Comparison of ENCODE assay signal across 15 cellular contexts in the genomic region with DNA sequence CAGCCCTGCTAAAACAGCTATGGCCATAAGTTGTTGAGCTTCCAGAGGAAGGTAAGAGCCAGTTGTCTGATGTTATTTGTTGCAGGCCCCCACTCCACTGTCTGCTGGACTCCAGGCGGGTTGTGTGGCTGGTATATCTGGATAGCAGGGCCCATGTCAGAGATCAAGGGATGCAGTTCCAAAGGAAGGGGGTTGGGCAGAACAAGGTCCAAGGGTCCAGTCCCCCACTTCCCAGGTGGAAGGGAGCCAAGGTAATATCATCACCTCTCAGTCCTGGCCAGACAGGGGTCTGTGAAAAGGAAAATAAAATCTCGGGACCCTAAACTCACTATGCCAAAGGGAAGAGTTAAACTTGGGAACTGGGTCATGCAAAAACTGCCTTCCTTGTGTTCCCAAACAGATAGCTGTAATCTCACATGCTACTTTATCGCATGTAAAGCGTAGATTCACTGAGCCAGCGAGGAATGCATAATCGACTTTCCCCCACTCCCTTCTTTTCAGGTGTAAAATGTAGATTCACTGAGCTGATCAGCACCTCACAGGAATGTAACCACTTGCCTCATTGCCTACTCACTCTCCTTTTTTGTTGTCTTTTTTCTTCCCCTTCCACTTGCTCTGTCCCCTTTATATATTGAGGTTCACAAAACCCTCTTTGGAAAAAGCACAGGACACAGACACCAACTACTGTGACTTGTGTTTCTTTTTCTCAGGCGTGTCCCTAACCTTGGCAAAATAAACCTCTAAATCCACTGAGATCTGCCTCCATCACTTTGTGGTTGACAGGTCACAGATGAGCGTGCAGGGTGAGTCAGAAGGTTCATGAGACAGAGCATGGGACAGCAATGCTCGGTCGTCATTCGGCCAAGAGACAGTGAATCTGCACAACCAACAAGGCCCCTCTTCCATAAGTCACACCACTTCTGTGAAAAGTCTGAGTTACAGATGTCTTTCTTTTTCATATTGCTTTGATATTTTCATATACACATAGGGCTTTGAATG.
DNase-seq lines count a peak whose midpoint lies in the region; ATAC-seq and TF ChIP-seq lines count a peak whose summit lies in the region.
"Had no signal": no experiment of that assay in that cellular context is flagged by ENCODE, and none has a peak within 500 bp of the region (broad histone marks: within the 10 kb centered on the region; RNA-seq: fewer than 3 reads in every experiment).

No MANE protein-coding gene starts in this region.

- H3K9me3 Mint-ChIP-seq in activated naive CD4-positive, alpha-beta T cell treated with anti-CD3 and anti-CD28 coated beads for 36 hours: no peaks in the 10 kb centered on the region
- peaks cover 4% of the 10 kb centered on the region in 2 donors for H3K9me3 Mint-ChIP-seq in stimulated activated naive B cell treated with anti-CD40 and anti-IgM and Interleukin-4, amounts not matched to agents 10 μg/mL and 1 μg/mL and 100 μg/mL, for 72 hours
- H3K9me3 Mint-ChIP-seq: immature natural killer cell had no signal

- H3K36me3 ChIP-seq in PC-3 (ENCODE audit: low read depth, low read length): peaks cover 5% of the 10 kb centered on the region; the same call in 1 of the 2 replicates

- no peak overlapping the region for H3K4me3 ChIP-seq in PC-3 (ENCODE audit: low read length)
- no peak overlapping the region for H3K4me3 ChIP-seq in fibroblast of mammary gland (ENCODE audit: control insufficient read depth, low read depth, low read length)

- TF ChIP-seq CTCF in PC-3 (conservative IDR thresholded peaks at IDR 0.05; ENCODE audit: low read depth, low read length) (no peak), fibroblast of mammary gland (conservative IDR thresholded peaks at IDR 0.05; ENCODE audit: control insufficient read depth, insufficient read depth, low read depth, low read length) (no peak), GM13976 (IDR thresholded peaks at IDR 0.05; ENCODE audit: borderline replicate concordance, control extremely low read depth, extremely low read depth, insufficient read depth, missing control alignments) (no peak)

- peaks cover 10% of the 10 kb centered on the region for H3K27me3 Mint-ChIP-seq in activated naive CD4-positive, alpha-beta T cell treated with anti-CD3 and anti-CD28 coated beads for 36 hours (ENCODE audit: low read depth)
- peaks cover 30 to 44% of the 10 kb centered on the region in 2 donors for H3K27me3 Mint-ChIP-seq in stimulated activated naive B cell treated with anti-CD40 and anti-IgM and Interleukin-4, amounts not matched to agents 10 μg/mL and 1 μg/mL and 100 μg/mL, for 72 hours

- peak overlapping the region; percentile 68 for H3K27ac ChIP-seq in PC-3 (ENCODE audit: low read length)

- H2AFZ ChIP-seq in PC-3 (ENCODE audit: low read length): no peak overlapping the region

- 0 out of 2 replicates have a peak, but pooled peaks have one; percentile 20 for ATAC-seq in PC-3
- ATAC-seq in stimulated activated naive B cell treated with anti-CD40 and anti-IgM and Interleukin-4, amounts not matched to agents 10 μg/mL and 1 μg/mL and 100 μg/mL, for 72 hours (replicated peaks): peak; percentile 77 to 88

- peak; percentile 10 for DNase-seq in activated naive CD4-positive, alpha-beta T cell treated with anti-CD3 and anti-CD28 coated beads for 36 hours
- DNase-seq in activated naive CD4-positive, alpha-beta T cell treated with Interleukin-2 at 50 U/mL for 16 hours: no peak
- DNase-seq in PC-3: peak; percentile 63
- peak; percentile 90 for DNase-seq in fibroblast of mammary gland (ENCODE audit: low read depth)
- DNase-seq in stimulated activated naive B cell treated with anti-CD40 and anti-IgM and Interleukin-4, amounts not matched to agents 10 μg/mL and 1 μg/mL and 100 μg/mL, for 72 hours: no peak
- no peak for DNase-seq in NCI-H1694 treated with DMSO at 0.1 percent for 48 hours (lab: John Stamatoyannopoulos, UW)
- DNase-seq in activated CD8-positive, alpha-beta memory T cell treated with anti-CD3 and anti-CD28 coated beads, Interleukin-2, amount 50 U/mL, for 48 hours: no peak
- DNase-seq in GM13976 (ENCODE audit: low spot score): no peak
- DNase-seq: dermis blood vessel endothelial cell, immature natural killer cell, KG1, NCI-H1694, NCI-H82, SHP77 treated with DMSO at 0.1 percent for 48 hours, T1000 had no signal

- H3K79me2 ChIP-seq in PC-3 (ENCODE audit: low read length): no peaks in the 10 kb centered on the region

- H3K9me3 ChIP-seq in PC-3 (ENCODE audit: low read length): no peaks in the 10 kb centered on the region

- H4K20me1 ChIP-seq in PC-3 (ENCODE audit: low read length): no peaks in the 10 kb centered on the region

- peaks cover 52% of the 10 kb centered on the region for H3K4me1 ChIP-seq in PC-3 (ENCODE audit: insufficient read depth, low read length)

- no peak overlapping the region for H3K4me2 ChIP-seq in PC-3 (ENCODE audit: low read length)

- BruUV-seq in PC-3 (replicated peaks; lab: Mats Ljungman, UMichigan): no TSS peak

- in situ Hi-C loops in GM13976 (cut with MboI; ENCODE audit: low sequenced_read_pairs, unreplicated experiment): no loop called here

- CTCF ChIA-PET in activated naive CD4-positive, alpha-beta T cell treated with anti-CD3 and anti-CD28 coated beads for 36 hours (lab: Charles Lee): interaction anchor here (0.6 kb wide), 1 partner anchor 555 kb away, joined by 3 read pairs; no protein-coding TSS in a partner anchor
- CTCF ChIA-PET in PC-3 (lab: Charles Lee): no interaction called here

- H3K4me1 Mint-ChIP-seq in activated naive CD4-positive, alpha-beta T cell treated with anti-CD3 and anti-CD28 coated beads for 36 hours (ENCODE audit: low read depth): no peaks in the 10 kb centered on the region
- peaks cover 5 to 20% of the 10 kb centered on the region in 2 donors for H3K4me1 Mint-ChIP-seq in stimulated activated naive B cell treated with anti-CD40 and anti-IgM and Interleukin-4, amounts not matched to agents 10 μg/mL and 1 μg/mL and 100 μg/mL, for 72 hours
- H3K4me1 Mint-ChIP-seq: immature natural killer cell had no signal

- peak overlapping the region; percentile 2; the same call in 1 of the 2 replicates for H3K9ac ChIP-seq in PC-3 (ENCODE audit: low read length)

- no peaks in the 10 kb centered on the region for H3K36me3 Mint-ChIP-seq in activated naive CD4-positive, alpha-beta T cell treated with anti-CD3 and anti-CD28 coated beads for 36 hours (ENCODE audit: low read depth)
- peaks cover 3% of the 10 kb centered on the region in 2 donors for H3K36me3 Mint-ChIP-seq in stimulated activated naive B cell treated with anti-CD40 and anti-IgM and Interleukin-4, amounts not matched to agents 10 μg/mL and 1 μg/mL and 100 μg/mL, for 72 hours
- H3K36me3 Mint-ChIP-seq: immature natural killer cell had no signal

- POLR2A ChIA-PET in PC-3 (lab: Charles Lee; ENCODE audit: unreplicated experiment): no interaction called here

- no peak overlapping the region for H3K27ac Mint-ChIP-seq in activated naive CD4-positive, alpha-beta T cell treated with anti-CD3 and anti-CD28 coated beads for 36 hours
- H3K27ac Mint-ChIP-seq in stimulated activated naive B cell treated with anti-CD40 and anti-IgM and Interleukin-4, amounts not matched to agents 10 μg/mL and 1 μg/mL and 100 μg/mL, for 72 hours: no peak overlapping the region
- H3K27ac Mint-ChIP-seq: immature natural killer cell had no signal

- no peak overlapping the region for H3K4me3 Mint-ChIP-seq in activated naive CD4-positive, alpha-beta T cell treated with anti-CD3 and anti-CD28 coated beads for 36 hours
- H3K4me3 Mint-ChIP-seq in stimulated activated naive B cell treated with anti-CD40 and anti-IgM and Interleukin-4, amounts not matched to agents 10 μg/mL and 1 μg/mL and 100 μg/mL, for 72 hours: no peak overlapping the region
- H3K4me3 Mint-ChIP-seq: immature natural killer cell had no signal

- intact Hi-C loops in activated naive CD4-positive, alpha-beta T cell treated with anti-CD3 and anti-CD28 coated beads for 36 hours (cut with micrococcal nuclease): no loop called here
- intact Hi-C loops in PC-3 (cut with micrococcal nuclease): no loop called here

- no peaks in the 10 kb centered on the region for H3K9me2 ChIP-seq in PC-3 (replicated peaks; ENCODE audit: low read length)

- no peaks in the 10 kb centered on the region for H3F3A ChIP-seq in PC-3 (ENCODE audit: low read length, unreplicated experiment)

- H3K27me3 ChIP-seq in PC-3 (ENCODE audit: low read length): no peaks in the 10 kb centered on the region

Comparison
In these comparisons a context has a peak if more than half of its experiments do, and no peak if none do; other contexts are left out.
1. DNase-seq: peak in activated naive CD4-positive, alpha-beta T cell treated with anti-CD3 and anti-CD28 coated beads for 36 hours (single experiment), PC-3 (single experiment) and fibroblast of mammary gland (single experiment); none in activated naive CD4-positive, alpha-beta T cell treated with Interleukin-2 at 50 U/mL for 16 hours (single experiment), stimulated activated naive B cell treated with anti-CD40 and anti-IgM and Interleukin-4, amounts not matched to agents 10 μg/mL and 1 μg/mL and 100 μg/mL, for 72 hours (single experiment), NCI-H1694 treated with DMSO at 0.1 percent for 48 hours (single experiment), activated CD8-positive, alpha-beta memory T cell treated with anti-CD3 and anti-CD28 coated beads, Interleukin-2, amount 50 U/mL, for 48 hours (single experiment) and GM13976 (single experiment).